ENCODE assay signal across 9 cellular contexts in genomic region chr7:17304926-17305325, GRCh38. TPM values are rescaled to one million over a fixed set of nuclear protein-coding genes. Genes with fewer than 3 reads are reported as not detected.
DNase-seq lines count a peak whose midpoint lies in the region; ATAC-seq and TF ChIP-seq lines count a peak whose summit lies in the region.
"Had no signal": no experiment of that assay in that cellular context is flagged by ENCODE, and none has a peak within 500 bp of the region (broad histone marks: within the 10 kb centered on the region; RNA-seq: fewer than 3 reads in every experiment).

No MANE protein-coding gene starts in this region.

- CTCF ChIA-PET in Caco-2 (lab: Charles Lee) = no interaction called here
- CTCF ChIA-PET in activated CD8-positive, alpha-beta T cell treated with anti-CD3 and anti-CD28 coated beads, Interleukin-2, amount 10 ng/mL, durations not matched to agents 7 days and 5 days (lab: Charles Lee) = interaction anchor here (0.9 to 3.6 kb wide), 5 partner anchors 9 to 322 kb away, joined by 3 to 15 read pairs (median 3); no protein-coding TSS in a partner anchor

- POLR2A ChIA-PET in Caco-2 (lab: Charles Lee) = no interaction called here
- POLR2A ChIA-PET in activated CD8-positive, alpha-beta T cell treated with anti-CD3 and anti-CD28 coated beads, Interleukin-2, amount 10 ng/mL, durations not matched to agents 7 days and 5 days (lab: Charles Lee) = interaction anchor here (0.6 kb wide), 1 partner anchor 58 kb away, joined by 9 read pairs; no protein-coding TSS in a partner anchor

- H3K27me3 ChIP-seq in Caco-2 (replicated peaks; ENCODE audit: control insufficient read depth, insufficient read depth, low read length) (no peaks in the 10 kb centered on the region), right atrium auricular region (no peaks in the 10 kb centered on the region)

- peaks cover 17% of the 10 kb centered on the region; the same call in 1 of the 2 replicates for H3K4me1 ChIP-seq in Caco-2
- H3K4me1 ChIP-seq in right atrium auricular region = peaks cover 0 to 56% of the 10 kb centered on the region in 2 donors
- H3K4me1 ChIP-seq in urinary bladder (ENCODE audit: insufficient read depth) = no peaks in the 10 kb centered on the region

- H3K36me3 Mint-ChIP-seq in Caco-2 (ENCODE audit: insufficient read depth, unreplicated experiment) = no peaks in the 10 kb centered on the region
- peaks cover 8% of the 10 kb centered on the region for H3K36me3 Mint-ChIP-seq in activated CD8-positive, alpha-beta T cell treated with anti-CD3 and anti-CD28 coated beads, Interleukin-2, amount 10 ng/mL, durations not matched to agents 7 days and 5 days (ENCODE audit: low read depth)
- H3K36me3 Mint-ChIP-seq: naive B cell had no signal

- H3K4me1 Mint-ChIP-seq in Caco-2 (ENCODE audit: low read depth, unreplicated experiment) = peaks cover 15% of the 10 kb centered on the region
- H3K4me1 Mint-ChIP-seq in activated CD8-positive, alpha-beta T cell treated with anti-CD3 and anti-CD28 coated beads, Interleukin-2, amount 10 ng/mL, durations not matched to agents 7 days and 5 days (ENCODE audit: low read depth) = peaks cover 30% of the 10 kb centered on the region

- H3K4me3 ChIP-seq in Caco-2 (ENCODE audit: low read depth, low read length) = no peak overlapping the region
- peak overlapping the region in 1 of 2 donors; percentile 3 for H3K4me3 ChIP-seq in right atrium auricular region
- H3K4me3 ChIP-seq in urinary bladder (ENCODE audit: low read depth, low read length) = peak overlapping the region; percentile 48

- H3K27me3 Mint-ChIP-seq in Caco-2 (ENCODE audit: insufficient read depth, unreplicated experiment) = no peaks in the 10 kb centered on the region
- H3K27me3 Mint-ChIP-seq in activated CD8-positive, alpha-beta T cell treated with anti-CD3 and anti-CD28 coated beads, Interleukin-2, amount 10 ng/mL, durations not matched to agents 7 days and 5 days (ENCODE audit: low read depth) = no peaks in the 10 kb centered on the region
- H3K27me3 Mint-ChIP-seq: naive B cell had no signal

- intact Hi-C loops in Caco-2 (cut with micrococcal nuclease; ENCODE audit: unreplicated experiment) = loop anchor here (5.0 kb wide), 2 partner anchors 202 to 413 kb away; no protein-coding TSS in a partner anchor

- no TSS peak for BruUV-seq in Caco-2 (replicated peaks; lab: Mats Ljungman, UMichigan)

- H3K36me3 ChIP-seq in Caco-2 (ENCODE audit: control insufficient read depth, insufficient read depth, low read length) = no peaks in the 10 kb centered on the region
- peaks cover 1% of the 10 kb centered on the region for H3K36me3 ChIP-seq in right atrium auricular region
- no peaks in the 10 kb centered on the region for H3K36me3 ChIP-seq in urinary bladder (ENCODE audit: insufficient read depth)

- peak overlapping the region; percentile 76 for H3K27ac Mint-ChIP-seq in Caco-2 (ENCODE audit: unreplicated experiment)
- no peak overlapping the region for H3K27ac Mint-ChIP-seq in activated CD8-positive, alpha-beta T cell treated with anti-CD3 and anti-CD28 coated beads, Interleukin-2, amount 10 ng/mL, durations not matched to agents 7 days and 5 days

- TF ChIP-seq CTCF in Caco-2 (IDR thresholded peaks at IDR 0.05; ENCODE audit: insufficient read depth in 1 of 2, low read depth in 1 of 2, low read length in 1 of 2, severe bottlenecking in 1 of 2, unreplicated experiment in 1 of 2) (no peak), right atrium auricular region (IDR thresholded peaks at IDR 0.05) (no peak)

- no peak for DNase-seq in Caco-2
- no peak for DNase-seq in activated CD8-positive, alpha-beta T cell treated with anti-CD3 and anti-CD28 coated beads, Interleukin-2, amount 10 ng/mL, durations not matched to agents 7 days and 5 days
- no peak for DNase-seq in right atrium auricular region (ENCODE audit: low spot score)
- DNase-seq in pons (ENCODE audit: low spot score) = no peak
- DNase-seq: naive B cell had no signal

- H3K9me3 ChIP-seq in Caco-2 (no peaks in the 10 kb centered on the region), right atrium auricular region (no peaks in the 10 kb centered on the region)

- H3K27ac ChIP-seq in right atrium auricular region = peak overlapping the region; percentile 2 to 36
- peak overlapping the region; percentile 88 for H3K27ac ChIP-seq in urinary bladder (ENCODE audit: low read depth)

- H3K9me3 Mint-ChIP-seq in Caco-2 (ENCODE audit: unreplicated experiment) = no peaks in the 10 kb centered on the region
- no peaks in the 10 kb centered on the region for H3K9me3 Mint-ChIP-seq in activated CD8-positive, alpha-beta T cell treated with anti-CD3 and anti-CD28 coated beads, Interleukin-2, amount 10 ng/mL, durations not matched to agents 7 days and 5 days (ENCODE audit: insufficient read depth)
- H3K9me3 Mint-ChIP-seq: naive B cell had no signal

- peak overlapping the region; percentile 4 for H3K4me3 Mint-ChIP-seq in Caco-2 (ENCODE audit: unreplicated experiment)
- H3K4me3 Mint-ChIP-seq in activated CD8-positive, alpha-beta T cell treated with anti-CD3 and anti-CD28 coated beads, Interleukin-2, amount 10 ng/mL, durations not matched to agents 7 days and 5 days = no peak overlapping the region

- ATAC-seq in HG03175 (IDR thresholded peaks at IDR 0.05; ENCODE audit: unreplicated experiment) (peak; percentile 22), GM21717 (IDR thresholded peaks at IDR 0.05; ENCODE audit: unreplicated experiment) (no peak), GM18519 (IDR thresholded peaks at IDR 0.05; ENCODE audit: low FRiP score, unreplicated experiment) (no peak)
- peak; percentile 39 for ATAC-seq in activated CD8-positive, alpha-beta T cell treated with anti-CD3 and anti-CD28 coated beads, Interleukin-2, amount 10 ng/mL, durations not matched to agents 7 days and 5 days

RNA-seq across cellular contexts. Expression of gene AHR, which starts 6.5 kb away (rescaled TPM):
- total RNA-seq in Caco-2 (2022) (39.0 and 39.4 TPM in 2 replicates), right atrium auricular region (10 to 100 TPM; 38.7 to 45.4 TPM), urinary bladder (485 TPM)
- 10 to 100 TPM; 39.0 to 43.7 TPM for total RNA-seq in activated CD8-positive, alpha-beta T cell treated with anti-CD3 and anti-CD28 coated beads, Interleukin-2, amount 10 ng/mL, durations not matched to agents 7 days and 5 days
- 50.3 TPM for polyA plus RNA-seq in urinary bladder

Comparison
In these comparisons a context has a peak if more than half of its experiments do, and no peak if none do; other contexts are left out.
1. ATAC-seq: peak in HG03175 (single experiment) and activated CD8-positive, alpha-beta T cell treated with anti-CD3 and anti-CD28 coated beads, Interleukin-2, amount 10 ng/mL, durations not matched to agents 7 days and 5 days (single experiment); none in GM21717 (single experiment) and GM18519 (single experiment).
2. RNA of gene AHR, which starts 6.5 kb away (total RNA-seq): 485 TPM in urinary bladder (single experiment); 38.7 to 45.4 TPM in right atrium auricular region, 39.0 to 43.7 TPM in activated CD8-positive, alpha-beta T cell treated with anti-CD3 and anti-CD28 coated beads, Interleukin-2, amount 10 ng/mL, durations not matched to agents 7 days and 5 days and 39.0 to 39.4 TPM in Caco-2; every median in the first group is over 10 times any median in the second.